ENCODE assay signal across 17 cellular contexts in genomic region chr7:155220881-155221280, GRCh38.
DNase-seq lines count a peak whose midpoint lies in the region; ATAC-seq, FAIRE-seq and TF ChIP-seq lines count a peak whose summit lies in the region.
"Had no signal": no experiment of that assay in that cellular context is flagged by ENCODE, and none has a peak within 500 bp of the region (broad histone marks: within the 10 kb centered on the region; RNA-seq: fewer than 3 reads in every experiment).

No MANE protein-coding gene starts in this region.

- TF ChIP-seq CTCF in liver (IDR thresholded peaks at IDR 0.05; ENCODE audit: low read depth, low read length, missing input control) (no peak), HepG2 (CRISPR knock-in tag; IDR thresholded peaks at IDR 0.05) (no peak), right lobe of liver (IDR thresholded peaks at IDR 0.05) (no peak), pancreas (IDR thresholded peaks at IDR 0.05) (no peak), type B pancreatic cell (conservative IDR thresholded peaks at IDR 0.05) (no peak)

- H3K27me3 Mint-ChIP-seq in type B pancreatic cell, result peaks cover 6% of the 10 kb centered on the region

- H3K4me3 Mint-ChIP-seq in type B pancreatic cell, result no peak overlapping the region
- H3K4me3 Mint-ChIP-seq: CD14-positive monocyte; CD8-positive, alpha-beta T cell had no signal

- DNase-seq in HepG2 (ENCODE audit: low spot score) (no peak), right lobe of liver (peak in 1 of 3 donors; percentile 42), pancreas (no peak), type B pancreatic cell (ENCODE audit: extremely low spot score, unreplicated experiment) (no peak), hepatic stellate cell (ENCODE audit: low spot score) (no peak), DMS 273 treated with DMSO at 0.1 percent for 48 hours (lab: John Stamatoyannopoulos, UW) (no peak)
- DNase-seq: CD8-positive, alpha-beta T cell; COR-L47; DND-41; GDM1; HCEC 1CT had no signal

- TF ChIP-seq POLR2A in HepG2 (IDR thresholded peaks at IDR 0.05; ENCODE audit: insufficient read depth in 1 of 2, low read depth in 2 of 2, low read length in 2 of 2), result no peak
- TF ChIP-seq POLR2A in right lobe of liver (IDR thresholded peaks at IDR 0.05), result no peak

- peak overlapping the region; percentile 55 for H3K27ac Mint-ChIP-seq in type B pancreatic cell
- H3K27ac Mint-ChIP-seq: CD8-positive, alpha-beta T cell had no signal

- TF ChIP-seq EP300 in HepG2 (IDR thresholded peaks at IDR 0.05; ENCODE audit: low read depth in 2 of 2, low read length in 2 of 2) (no peak), HepG2 (CRISPR knock-in tag; IDR thresholded peaks at IDR 0.05; ENCODE audit: borderline replicate concordance) (no peak)

- no peaks in the 10 kb centered on the region for H3K36me3 Mint-ChIP-seq in type B pancreatic cell
- H3K36me3 Mint-ChIP-seq: CD14-positive monocyte; CD8-positive, alpha-beta T cell had no signal

- H3K79me2 ChIP-seq in HepG2 (ENCODE audit: insufficient read depth, low read length), result no peaks in the 10 kb centered on the region

- H3K4me3 ChIP-seq in liver (ENCODE audit: low read depth in 1 of 3, low read length in 3 of 3), result no peak overlapping the region
- H3K4me3 ChIP-seq in HepG2 (replicated peaks in 1 of 3; ENCODE audit: insufficient read depth in 1 of 3, low read depth in 2 of 3, low read length in 3 of 3), result no peak overlapping the region
- no peak overlapping the region for H3K4me3 ChIP-seq in right lobe of liver
- H3K4me3 ChIP-seq in pancreas, result no peak overlapping the region

- H3K9me3 ChIP-seq in liver (ENCODE audit: control insufficient read depth in 4 of 4, low read length in 3 of 4) (no peaks in the 10 kb centered on the region), HepG2 (ENCODE audit: low read length) (no peaks in the 10 kb centered on the region), right lobe of liver (no peaks in the 10 kb centered on the region), pancreas (no peaks in the 10 kb centered on the region)

- H3K4me1 Mint-ChIP-seq in type B pancreatic cell (ENCODE audit: unreplicated experiment), result peaks cover 46% of the 10 kb centered on the region
- H3K4me1 Mint-ChIP-seq: CD14-positive monocyte had no signal

- H3K36me3 ChIP-seq in liver (ENCODE audit: control insufficient read depth in 4 of 4, insufficient read depth in 3 of 4, low read depth in 1 of 4, low read length in 3 of 4), result no peaks in the 10 kb centered on the region
- H3K36me3 ChIP-seq in HepG2 (replicated peaks in 1 of 2; ENCODE audit: control insufficient read depth in 1 of 2, insufficient read depth in 2 of 2, low read length in 2 of 2), result no peaks in the 10 kb centered on the region
- H3K36me3 ChIP-seq in right lobe of liver, result no peaks in the 10 kb centered on the region
- H3K36me3 ChIP-seq in pancreas, result no peaks in the 10 kb centered on the region

- FAIRE-seq in HepG2 (lab: Jason Lieb, UNC) (no peak), pancreas (lab: Jason Lieb, UNC) (no peak)
- FAIRE-seq: D721Med, GM12892 had no signal

- H3K4me2 ChIP-seq in HepG2 (ENCODE audit: low read depth, low read length), result no peak overlapping the region

- ATAC-seq in HepG2, result no peak
- peak in 1 of 4 donors; percentile 1 for ATAC-seq in right lobe of liver
- peak in 2 of 4 donors; percentile 1 to 10 for ATAC-seq in pancreas
- no peak for ATAC-seq in HG03139 (IDR thresholded peaks at IDR 0.05; ENCODE audit: unreplicated experiment)
- ATAC-seq: CD8-positive, alpha-beta T cell had no signal

- H2AFZ ChIP-seq in HepG2 (ENCODE audit: low read length), result no peak overlapping the region

- CTCF ChIA-PET in HepG2 (lab: Yijun Ruan, JAX; ENCODE audit: low intra/inter-chr PET ratio, low total read pairs), result no interaction called here

- H3K4me1 ChIP-seq in liver (ENCODE audit: control insufficient read depth in 4 of 4, insufficient read depth in 4 of 4, low read length in 3 of 4) (peaks cover 26 to 56% (median 51%) of the 10 kb centered on the region in 4 donors), HepG2 (ENCODE audit: insufficient read depth, low read length) (no peaks in the 10 kb centered on the region), right lobe of liver (peaks cover 0 to 52% (median 20%) of the 10 kb centered on the region in 4 donors), pancreas (peaks cover 38 to 48% (median 46%) of the 10 kb centered on the region in 3 donors)

- in situ Hi-C loops in HepG2 (cut with HindIII; ENCODE audit: extremely low pct_ligation_motif_present, low pct_unique_long_range_greater_than_20kb), result no loop called here

- TF ChIP-seq RAD21 in liver (IDR thresholded peaks at IDR 0.05), result no peak
- no peak for TF ChIP-seq RAD21 in HepG2 (CRISPR knock-in tag; IDR thresholded peaks at IDR 0.05)

- no peaks in the 10 kb centered on the region; the same call in 1 of the 2 replicates for H4K20me1 ChIP-seq in HepG2 (ENCODE audit: insufficient read depth, low read length)

- POLR2A ChIA-PET in HepG2 (lab: Yijun Ruan, JAX), result no interaction called here

- H3K9ac ChIP-seq in liver (ENCODE audit: low read depth in 1 of 2, low read length in 2 of 2) (no peak overlapping the region), HepG2 (ENCODE audit: insufficient read depth, low read depth, low read length) (no peak overlapping the region)

- no TSS peak for BruUV-seq in HepG2 (replicated peaks; lab: Mats Ljungman, UMichigan)

- H3K9me3 Mint-ChIP-seq in type B pancreatic cell, result no peaks in the 10 kb centered on the region
- H3K9me3 Mint-ChIP-seq: CD14-positive monocyte; CD8-positive, alpha-beta T cell had no signal

- intact Hi-C loops in HepG2 (cut with micrococcal nuclease; ENCODE audit: unreplicated experiment) (no loop called here), right lobe of liver (cut with DNase I) (no loop called here), pancreas (cut with DNase I) (no loop called here)

- 92% methylated on average over 5 of the region's 5 CpGs for WGBS in liver
- WGBS in HepG2 (ENCODE audit: low lambda C conversion rate), result 43% methylated on average over 3 of the region's 5 CpGs
- WGBS in right lobe of liver (ENCODE audit: insufficient coverage, low coverage, low lambda C conversion rate, missing lambda C conversion rate), result 50% methylated on average over 1 of the region's 5 CpGs
- 76 to 77% methylated on average over 5 of the region's 5 CpGs for WGBS in pancreas, 2 donors

- H3K27ac ChIP-seq in liver (ENCODE audit: low read depth in 1 of 2, low read length in 2 of 2) (peak overlapping the region; percentile 22 to 67), HepG2 (ENCODE audit: extremely low read length, insufficient read depth, low read length) (no peak overlapping the region), right lobe of liver (peak overlapping the region; percentile 22 to 87 (median 76)), pancreas (peak overlapping the region in 3 of 4 donors; percentile 44 to 65 (median 48))
- H3K27ac ChIP-seq: 22Rv1 had no signal

- H3K27me3 ChIP-seq in liver (ENCODE audit: control insufficient read depth in 4 of 4, insufficient read depth in 4 of 4, low read length in 3 of 4) (no peaks in the 10 kb centered on the region), HepG2 (ENCODE audit: control insufficient read depth in 1 of 2, insufficient read depth in 2 of 2, low read length in 2 of 2) (peaks cover 0 to 40% of the 10 kb centered on the region in 2 experiments; a peak in 3 of 5 replicates), right lobe of liver (no peaks in the 10 kb centered on the region), pancreas (no peaks in the 10 kb centered on the region)

TF ChIP-seq in liver, 16 proteins besides CTCF, POLR2A, EP300 and RAD21 (continues in another document):
- no peak for TF ChIP-seq NR2F2 (IDR thresholded peaks at IDR 0.05)

TF ChIP-seq in HepG2, 621 proteins besides CTCF, POLR2A, EP300 and RAD21:
- TF ChIP-seq SMAD1 (CRISPR knock-in tag; IDR thresholded peaks at IDR 0.05; ENCODE audit: borderline replicate concordance, low read depth) (no peak), FOXJ3 (CRISPR knock-in tag; IDR thresholded peaks at IDR 0.05; ENCODE audit: borderline replicate concordance) (no peak), ZNF317 (CRISPR knock-in tag; IDR thresholded peaks at IDR 0.05) (no peak), KMT2B (CRISPR knock-in tag; IDR thresholded peaks at IDR 0.05) (no peak), ZNF644 (CRISPR knock-in tag; IDR thresholded peaks at IDR 0.05; ENCODE audit: low read depth) (no peak)
